Comparison of ENCODE assay signal across 25 cellular contexts in genomic region chr2:2043394-2043793, GRCh38.
DNase-seq lines count a peak whose midpoint lies in the region; ATAC-seq and TF ChIP-seq lines count a peak whose summit lies in the region.
"Had no signal": no experiment of that assay in that cellular context is flagged by ENCODE, and none has a peak within 500 bp of the region (broad histone marks: within the 10 kb centered on the region; RNA-seq: fewer than 3 reads in every experiment).

No MANE protein-coding gene starts in this region.

- H3K4me3 Mint-ChIP-seq in nephron progenitor cell = no peak overlapping the region
- H3K4me3 Mint-ChIP-seq: CD14-positive monocyte; CD4-positive, alpha-beta memory T cell; CD4-positive, CD25-positive, alpha-beta regulatory T cell; CD8-positive, alpha-beta memory T cell had no signal

- no peak overlapping the region for H2BK15ac ChIP-seq in neuronal stem cell (ENCODE audit: low read length)

- no peak overlapping the region for H2BK12ac ChIP-seq in neuronal stem cell (ENCODE audit: low read length)

- H3K4me2 ChIP-seq in BLaER1 (peak overlapping the region; percentile 33; the same call in 1 of the 2 replicates), neuronal stem cell (ENCODE audit: insufficient read depth, low read length, poor library complexity, severe bottlenecking) (no peak overlapping the region)
- peak overlapping the region in 9 of 11 experiments; percentile 6 to 49 (median 32); a peak in 14 of 22 replicates for H3K4me2 ChIP-seq in BLaER1 treated with 17β-estradiol and CSF1 and Interleukin-3, amounts not matched to agents 10 nM and 100 nM

- H3K36me3 ChIP-seq in BLaER1 = no peaks in the 10 kb centered on the region
- no peaks in the 10 kb centered on the region for H3K36me3 ChIP-seq in BLaER1 treated with 17β-estradiol and CSF1 and Interleukin-3, amounts not matched to agents 10 nM and 100 nM
- H3K36me3 ChIP-seq in neuronal stem cell (replicated peaks in 1 of 2; ENCODE audit: control insufficient read depth in 2 of 2, insufficient read depth in 2 of 2, low read length in 2 of 2) = no peaks in the 10 kb centered on the region
- H3K36me3 ChIP-seq: BE2C had no signal

- H3K9ac ChIP-seq in BLaER1 (no peak overlapping the region), neuronal stem cell (ENCODE audit: low read depth, low read length, poor library complexity) (no peak overlapping the region)
- no peak overlapping the region for H3K9ac ChIP-seq in BLaER1 treated with 17β-estradiol and CSF1 and Interleukin-3, amounts not matched to agents 10 nM and 100 nM

- no peak overlapping the region for H4K8ac ChIP-seq in neuronal stem cell (ENCODE audit: low read depth, low read length)

- no peak for DNase-seq in nephron progenitor cell
- no peak for DNase-seq in neuronal stem cell (ENCODE audit: low spot score)
- DNase-seq in GOT3 (lab: John Stamatoyannopoulos, UW) = no peak
- no peak for DNase-seq in SK-N-DZ (ENCODE audit: low spot score)
- DNase-seq in dorsolateral prefrontal cortex = no peak
- DNase-seq: 8988T; ACHN; BE2C; C1 segment of cervical spinal cord; CD4-positive, alpha-beta memory T cell; CD4-positive, CD25-positive, alpha-beta regulatory T cell; CD8-positive, alpha-beta memory T cell; COR-L47; DMS 273 treated with DMSO at 0.1 percent for 48 hours; DMS153; DMS53; DMS79; DND-41; EL; GDM1 had no signal

- no peak overlapping the region for H3K4me3 ChIP-seq in BLaER1
- H3K4me3 ChIP-seq in BLaER1 treated with 17β-estradiol and CSF1 and Interleukin-3, amounts not matched to agents 10 nM and 100 nM = no peak overlapping the region
- H3K4me3 ChIP-seq in neuronal stem cell (ENCODE audit: low read length in 2 of 2) = no peak overlapping the region
- H3K4me3 ChIP-seq in dorsolateral prefrontal cortex = no peak overlapping the region
- H3K4me3 ChIP-seq: GM12878 had no signal

- TF ChIP-seq CTCF in nephron progenitor cell (IDR thresholded peaks at IDR 0.05) = no peak
- no peak for TF ChIP-seq CTCF in dorsolateral prefrontal cortex (IDR thresholded peaks at IDR 0.05 in 54 of 56, conservative IDR thresholded peaks at IDR 0.05 in 2 of 56; ENCODE audit: low read depth in 1 of 56, partially characterized antibody in 56 of 56)

- H3K9me3 ChIP-seq in BLaER1 = peaks cover 4% of the 10 kb centered on the region; the same call in 1 of the 2 replicates
- H3K9me3 ChIP-seq in BLaER1 treated with 17β-estradiol and CSF1 and Interleukin-3, amounts not matched to agents 10 nM and 100 nM (replicated peaks in 1 of 11) = peaks cover 0 to 10% (median 3%) of the 10 kb centered on the region in 11 experiments; a peak in 5 of 22 replicates
- no peaks in the 10 kb centered on the region for H3K9me3 ChIP-seq in neuronal stem cell (replicated peaks in 1 of 2; ENCODE audit: control insufficient read depth in 2 of 2, insufficient read depth in 1 of 2, low read depth in 1 of 2, low read length in 2 of 2)
- H3K9me3 ChIP-seq: BE2C had no signal

- no peak overlapping the region for H3K14ac ChIP-seq in neuronal stem cell (ENCODE audit: low read length)

- H4K20me1 ChIP-seq in BLaER1 = no peaks in the 10 kb centered on the region
- no peaks in the 10 kb centered on the region for H4K20me1 ChIP-seq in BLaER1 treated with 17β-estradiol and CSF1 and Interleukin-3, amounts not matched to agents 10 nM and 100 nM

- no peak for ATAC-seq in HG02973 (IDR thresholded peaks at IDR 0.05; ENCODE audit: unreplicated experiment)
- ATAC-seq: GM12878 had no signal

- no peak overlapping the region for H3K23ac ChIP-seq in neuronal stem cell (ENCODE audit: low read depth, low read length, poor library complexity)

- H2AFZ ChIP-seq in neuronal stem cell (ENCODE audit: low read length) = no peak overlapping the region

- no peaks in the 10 kb centered on the region for H3K9me3 Mint-ChIP-seq in nephron progenitor cell

- H3K79me1 ChIP-seq in neuronal stem cell (ENCODE audit: low read depth, low read length) = no peaks in the 10 kb centered on the region

- intact Hi-C loops in dorsolateral prefrontal cortex (cut with DNase I) = no loop called here

- peak overlapping the region; percentile 57 for H3K27ac Mint-ChIP-seq in nephron progenitor cell
- H3K27ac Mint-ChIP-seq: CD4-positive, alpha-beta memory T cell; CD4-positive, CD25-positive, alpha-beta regulatory T cell; CD8-positive, alpha-beta memory T cell had no signal

- H3K27ac ChIP-seq in BLaER1 = no peak overlapping the region
- H3K27ac ChIP-seq in BLaER1 treated with 17β-estradiol and CSF1 and Interleukin-3, amounts not matched to agents 10 nM and 100 nM = no peak overlapping the region
- no peak overlapping the region for H3K27ac ChIP-seq in neuronal stem cell (replicated peaks; ENCODE audit: low read length)
- H3K27ac ChIP-seq in dorsolateral prefrontal cortex = no peak overlapping the region

- H3K4me1 ChIP-seq in BLaER1 (peaks cover 20% of the 10 kb centered on the region), neuronal stem cell (ENCODE audit: control insufficient read depth in 2 of 2, insufficient read depth in 1 of 2, low read depth in 1 of 2, low read length in 2 of 2) (no peaks in the 10 kb centered on the region)
- peaks cover 5 to 25% (median 14%) of the 10 kb centered on the region in 10 experiments; a peak in 13 of 20 replicates for H3K4me1 ChIP-seq in BLaER1 treated with 17β-estradiol and CSF1 and Interleukin-3, amounts not matched to agents 10 nM and 100 nM
- H3K4me1 ChIP-seq: BE2C had no signal

- WGBS in neuronal stem cell (ENCODE audit: extremely low coverage in 2 of 2, insufficient read length in 2 of 2, insufficient replicate concordance in 1 of 2), 2 donors = no CpG with 5 or more reads among the region's 3 CpGs

- H3K27me3 ChIP-seq in BLaER1 = no peaks in the 10 kb centered on the region
- no peaks in the 10 kb centered on the region for H3K27me3 ChIP-seq in BLaER1 treated with 17β-estradiol and CSF1 and Interleukin-3, amounts not matched to agents 10 nM and 100 nM
- no peaks in the 10 kb centered on the region for H3K27me3 ChIP-seq in neuronal stem cell (ENCODE audit: control insufficient read depth in 3 of 3, insufficient read depth in 3 of 3, low read depth in 1 of 3, low read length in 3 of 3)
- no peaks in the 10 kb centered on the region for H3K27me3 ChIP-seq in dorsolateral prefrontal cortex
- H3K27me3 ChIP-seq: BE2C had no signal

- no peaks in the 10 kb centered on the region for H3K4me1 Mint-ChIP-seq in nephron progenitor cell
- H3K4me1 Mint-ChIP-seq: CD14-positive monocyte; CD4-positive, alpha-beta memory T cell; CD4-positive, CD25-positive, alpha-beta regulatory T cell; CD8-positive, alpha-beta memory T cell had no signal

- H2AK5ac ChIP-seq in neuronal stem cell (ENCODE audit: low read depth, low read length) = no peak overlapping the region

- H3K36me3 Mint-ChIP-seq in nephron progenitor cell (ENCODE audit: low read depth) = no peaks in the 10 kb centered on the region
- H3K36me3 Mint-ChIP-seq: CD14-positive monocyte; CD4-positive, alpha-beta memory T cell had no signal

- no peak overlapping the region for H3K4ac ChIP-seq in neuronal stem cell (ENCODE audit: low read length)

- H3K27me3 Mint-ChIP-seq in nephron progenitor cell (ENCODE audit: low read depth, poor library complexity) = peaks cover 3% of the 10 kb centered on the region
- H3K27me3 Mint-ChIP-seq: CD4-positive, CD25-positive, alpha-beta regulatory T cell had no signal

- H3K18ac ChIP-seq in neuronal stem cell (ENCODE audit: low read length) = peak overlapping the region; percentile 3

- H4K91ac ChIP-seq in neuronal stem cell (ENCODE audit: low read depth, low read length, poor library complexity) = no peak overlapping the region

- H2BK5ac ChIP-seq in neuronal stem cell (ENCODE audit: low read length) = no peak overlapping the region

- H2BK120ac ChIP-seq in neuronal stem cell (ENCODE audit: low read depth, low read length) = no peak overlapping the region
